In genomic region chr1:25194054-25194453, GRCh38 we compare ENCODE assay signal across 15 cellular contexts. TPM values are rescaled to one million over a fixed set of nuclear protein-coding genes. Genes with fewer than 3 reads are reported as not detected.
A peak's percentile ranks its signal among the peaks of the same experiment; 100 is the strongest.
DNase-seq lines count a peak whose midpoint lies in the region; ATAC-seq, FAIRE-seq and TF ChIP-seq lines count a peak whose summit lies in the region.
"Had no signal": no experiment of that assay in that cellular context is flagged by ENCODE, and none has a peak within 500 bp of the region (broad histone marks: within the 10 kb centered on the region; RNA-seq: fewer than 3 reads in every experiment).

No MANE protein-coding gene starts in this region.

- in situ Hi-C loops in K562 (cut with MboI), result no loop called here

- no peak for FAIRE-seq in K562 (lab: Jason Lieb, UNC)
- FAIRE-seq: H54 had no signal

- no peaks in the 10 kb centered on the region for H3K36me3 ChIP-seq in K562 (ENCODE audit: control insufficient read depth, insufficient read depth, low read length)
- H3K36me3 ChIP-seq: BE2C, SJSA1 had no signal

- H3K9me3 ChIP-seq in K562 (replicated peaks; ENCODE audit: control insufficient read depth, insufficient read depth, low read depth, low read length), result no peaks in the 10 kb centered on the region
- H3K9me3 ChIP-seq: BE2C, SJSA1 had no signal

- H3K4me1 ChIP-seq in K562 (replicated peaks in 1 of 2; ENCODE audit: control insufficient read depth in 2 of 2, insufficient read depth in 2 of 2, low read length in 2 of 2), result peaks cover 0 to 11% of the 10 kb centered on the region in 2 experiments; a peak in 1 of 5 replicates
- H3K4me1 ChIP-seq: BE2C had no signal

- CTCF ChIA-PET in K562 (lab: Yijun Ruan, JAX; ENCODE audit: low intra/inter-chr PET ratio), result no interaction called here

- no peaks in the 10 kb centered on the region for H3K79me2 ChIP-seq in K562 (ENCODE audit: control insufficient read depth, insufficient read depth, low read length)

- intact Hi-C loops in K562 (cut with micrococcal nuclease), result no loop called here

- H3K4me3 Mint-ChIP-seq in nephron, result no peak overlapping the region
- no peak overlapping the region for H3K4me3 Mint-ChIP-seq in type B pancreatic cell
- H3K4me3 Mint-ChIP-seq in endothelial cell (ENCODE audit: unreplicated experiment), result no peak overlapping the region
- H3K4me3 Mint-ChIP-seq: CD4-positive, alpha-beta T cell had no signal

- peaks cover 38 to 90% of the 10 kb centered on the region in 2 experiments; a peak in 4 of 5 replicates for H3K27me3 ChIP-seq in K562 (ENCODE audit: control insufficient read depth in 2 of 2, insufficient read depth in 2 of 2, low read length in 2 of 2)
- H3K27me3 ChIP-seq: BE2C, SJSA1 had no signal

- no peak for TF ChIP-seq CTCF in K562 (IDR thresholded peaks at IDR 0.05 in 2 of 3, conservative IDR thresholded peaks at IDR 0.05 in 1 of 3; ENCODE audit: insufficient read depth in 2 of 3, low read depth in 1 of 3, low read length in 3 of 3)
- no peak for TF ChIP-seq CTCF in nephron (IDR thresholded peaks at IDR 0.05; ENCODE audit: unreplicated experiment in 3 of 3)
- TF ChIP-seq CTCF in type B pancreatic cell (conservative IDR thresholded peaks at IDR 0.05), result no peak
- TF ChIP-seq CTCF in endothelial cell (IDR thresholded peaks at IDR 0.05; ENCODE audit: unreplicated experiment), result no peak

- no peak overlapping the region for H3K9ac ChIP-seq in K562 (ENCODE audit: insufficient read depth in 1 of 2, low read depth in 2 of 2, low read length in 2 of 2)

- TF ChIP-seq EP300 in K562 (IDR thresholded peaks at IDR 0.05; ENCODE audit: low read length), result no peak

- peaks cover 23% of the 10 kb centered on the region for H3K4me1 Mint-ChIP-seq in nephron
- peaks cover 33% of the 10 kb centered on the region for H3K4me1 Mint-ChIP-seq in type B pancreatic cell (ENCODE audit: unreplicated experiment)
- peaks cover 8% of the 10 kb centered on the region for H3K4me1 Mint-ChIP-seq in endothelial cell (ENCODE audit: unreplicated experiment)

- H3K4me3 ChIP-seq in K562, result no peak overlapping the region
- H3K4me3 ChIP-seq: SJSA1 had no signal

- no peak for TF ChIP-seq POLR2A in K562 (conservative IDR thresholded peaks at IDR 0.05)

- peaks cover 69% of the 10 kb centered on the region for H3K27me3 Mint-ChIP-seq in nephron (ENCODE audit: low read depth)
- peaks cover 31% of the 10 kb centered on the region for H3K27me3 Mint-ChIP-seq in type B pancreatic cell
- peaks cover 6% of the 10 kb centered on the region for H3K27me3 Mint-ChIP-seq in endothelial cell (ENCODE audit: unreplicated experiment)
- H3K27me3 Mint-ChIP-seq: CD4-positive, alpha-beta T cell had no signal

- no TSS peak for BruUV-seq in K562 (replicated peaks; lab: Mats Ljungman, UMichigan)

- no peaks in the 10 kb centered on the region for H3K9me1 ChIP-seq in K562 (ENCODE audit: control insufficient read depth, insufficient read depth, low read length)

- H3K36me3 Mint-ChIP-seq in nephron (ENCODE audit: low read depth), result no peaks in the 10 kb centered on the region
- H3K36me3 Mint-ChIP-seq in type B pancreatic cell, result no peaks in the 10 kb centered on the region
- no peaks in the 10 kb centered on the region for H3K36me3 Mint-ChIP-seq in endothelial cell (ENCODE audit: low read depth, unreplicated experiment)
- H3K36me3 Mint-ChIP-seq: IgD-negative memory B cell had no signal

- POLR2A ChIA-PET in K562 (lab: Yijun Ruan, JAX), result interaction anchor here (0.7 to 1.0 kb wide), 2 partner anchors 39 to 111 kb away, joined by 3 read pairs; partner anchors contain the start of gene SYF2

- H3K27ac Mint-ChIP-seq in nephron, result peak overlapping the region in 2 of 3 experiments; percentile 22 to 42
- peak overlapping the region; percentile 12 for H3K27ac Mint-ChIP-seq in type B pancreatic cell
- no peak overlapping the region for H3K27ac Mint-ChIP-seq in endothelial cell (ENCODE audit: unreplicated experiment)
- H3K27ac Mint-ChIP-seq: CD4-positive, alpha-beta T cell; IgD-negative memory B cell had no signal

- H3K9me3 Mint-ChIP-seq in nephron (no peaks in the 10 kb centered on the region), type B pancreatic cell (no peaks in the 10 kb centered on the region), endothelial cell (ENCODE audit: unreplicated experiment) (no peaks in the 10 kb centered on the region)
- H3K9me3 Mint-ChIP-seq: CD4-positive, alpha-beta T cell; IgD-negative memory B cell had no signal

- DNase-seq in K562 (ENCODE audit: extremely low read depth in 1 of 4, low spot score in 3 of 4) (no peak), epithelial cell of prostate (ENCODE audit: low read depth, low spot score) (no peak), type B pancreatic cell (ENCODE audit: extremely low spot score, unreplicated experiment) (no peak), medulla oblongata (ENCODE audit: extremely low spot score) (no peak), endothelial cell (ENCODE audit: low spot score) (no peak)
- DNase-seq: BE2C; CD4-positive, alpha-beta T cell; EL; NCI-H1930; NK-92 treated with Interleukin-12 subunit alpha and Interleukin-12 subunit beta, amount 100 ng/mL, for 24 hours had no signal

- H4K20me1 ChIP-seq in K562 (replicated peaks; ENCODE audit: control insufficient read depth, insufficient read depth, low read length), result no peaks in the 10 kb centered on the region; the same call in 1 of the 2 replicates

- H3K27ac ChIP-seq in K562 (ENCODE audit: extremely low read depth, low read depth, low read length) (no peak overlapping the region), epithelial cell of prostate (peak overlapping the region; percentile 65)
- H3K27ac ChIP-seq: SJSA1 had no signal

- no peak overlapping the region for H2AFZ ChIP-seq in K562 (ENCODE audit: low read depth, low read length)

- no peak overlapping the region for H3K4me2 ChIP-seq in K562 (ENCODE audit: insufficient read depth, low read length)

- TF ChIP-seq RAD21 in K562 (CRISPR knock-in tag; conservative IDR thresholded peaks at IDR 0.05 in 1 of 2, IDR thresholded peaks at IDR 0.05 in 1 of 2), result no peak

- ATAC-seq in K562, result no peak
- ATAC-seq in HG03521 (IDR thresholded peaks at IDR 0.05; ENCODE audit: unreplicated experiment), result no peak

- 6% methylated on average over 8 of the region's 8 CpGs for WGBS in K562 (ENCODE audit: insufficient coverage, low coverage, missing lambda C conversion rate)

TF ChIP-seq in K562, 482 proteins besides CTCF, POLR2A, EP300 and RAD21 (continues in another document):
- 0 out of 2 replicates have a peak, but pooled peaks have one; percentile 23 for TF ChIP-seq SMARCA5 (IDR thresholded peaks at IDR 0.05)
- TF ChIP-seq, protein P1, sequence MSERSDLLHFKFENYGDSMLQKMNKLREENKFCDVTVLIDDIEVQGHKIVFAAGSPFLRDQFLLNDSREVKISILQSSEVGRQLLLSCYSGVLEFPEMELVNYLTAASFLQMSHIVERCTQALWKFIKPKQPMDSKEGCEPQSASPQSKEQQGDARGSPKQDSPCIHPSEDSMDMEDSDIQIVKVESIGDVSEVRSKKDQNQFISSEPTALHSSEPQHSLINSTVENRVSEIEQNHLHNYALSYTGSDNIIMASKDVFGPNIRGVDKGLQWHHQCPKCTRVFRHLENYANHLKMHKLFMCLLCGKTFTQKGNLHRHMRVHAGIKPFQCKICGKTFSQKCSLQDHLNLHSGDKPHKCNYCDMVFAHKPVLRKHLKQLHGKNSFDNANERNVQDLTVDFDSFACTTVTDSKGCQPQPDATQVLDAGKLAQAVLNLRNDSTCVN (CRISPR knock-in tag; IDR thresholded peaks at IDR 0.05), result peak; percentile 38; the same call in 1 of the 2 replicates
- TF ChIP-seq GATAD2A (IDR thresholded peaks at IDR 0.05), result peak; percentile 65; the same call in 1 of the 2 replicates
- no peak for TF ChIP-seq ARHGAP35 (IDR thresholded peaks at IDR 0.05; ENCODE audit: partially characterized antibody)

RNA-seq across cellular contexts. Expression of gene SYF2, which starts 38.2 kb away (rescaled TPM):
- total RNA-seq in K562 (2011; cell fraction: chromatin; rRNA removed; ENCODE audit: low replicate concordance), result 15.7 and 26.6 TPM in 2 replicates
- total RNA-seq in K562 (2011; cell fraction: nucleolus; rRNA removed), result 12.9 and 16.7 TPM in 2 replicates
- total RNA-seq in K562 (2011; cell fraction: nucleoplasm; rRNA removed), result 22.2 and 24.0 TPM in 2 replicates
- total RNA-seq in K562 (2014; rRNA removed) (38.2 and 43.2 TPM in 2 replicates), K562 (2014; rRNA removed; fragmentation: Illumina TruSeq; extraction: Trizol) (59.3 and 80.6 TPM in 2 replicates), K562 (2015; rRNA removed; fragmentation: Illumina TruSeq; extraction: Trizol) (51.2 and 54.6 TPM in 2 replicates), K562 (2021) (27.5 and 35.6 TPM in 2 replicates), type B pancreatic cell (ENCODE audit: low replicate concordance) (33.7 and 35.9 TPM in 2 replicates), endothelial cell (ENCODE audit: unreplicated experiment) (34.9 TPM)
- polyA plus RNA-seq in K562 (2011; rRNA removed) (33.7 and 36.5 TPM in 2 replicates), K562 (2014; fragmentation: Illumina TruSeq; extraction: Trizol) (66.5 and 80.2 TPM in 2 replicates), K562 (2014; fragmentation: Nextera tagmentation; extraction: Ambion mirVana) (10 to 100 TPM; 20.9 to 21.9 TPM), K562 (2014; rRNA removed) (52.5 and 69.0 TPM in 2 replicates)
- 3.4 and 12.2 TPM in 2 replicates for polyA plus RNA-seq in K562 (2011; cell fraction: cytosol; rRNA removed)
- 5.5 and 9.8 TPM in 2 replicates for polyA plus RNA-seq in K562 (2011; cell fraction: nucleus; rRNA removed)
- polyA plus RNA-seq in K562 (2012), result 51.2 and 71.0 TPM in 2 replicates
- polyA minus RNA-seq in K562 (2011; rRNA and poly(A)+ RNA removed), result 13.7 and 20.1 TPM in 2 replicates
- polyA minus RNA-seq in K562 (2011; cell fraction: cytosol; rRNA and poly(A)+ RNA removed), result 5.4 and 7.2 TPM in 2 replicates
- 6.5 and 14.8 TPM in 2 replicates for polyA minus RNA-seq in K562 (2011; cell fraction: nucleus; rRNA and poly(A)+ RNA removed)

RNA-seq across cellular contexts. Expression of gene RSRP1, which starts 53.2 kb away (rescaled TPM):
- total RNA-seq in K562 (2011; cell fraction: chromatin; rRNA removed; ENCODE audit: low replicate concordance), result 639 and 767 TPM in 2 replicates
- total RNA-seq in K562 (2011; cell fraction: nucleolus; rRNA removed), result 540 and 629 TPM in 2 replicates
- total RNA-seq in K562 (2011; cell fraction: nucleoplasm; rRNA removed), result 507 and 548 TPM in 2 replicates
- total RNA-seq in K562 (2014; rRNA removed) (130 and 138 TPM in 2 replicates), K562 (2014; rRNA removed; fragmentation: Illumina TruSeq; extraction: Trizol) (180 and 197 TPM in 2 replicates), K562 (2015; rRNA removed; fragmentation: Illumina TruSeq; extraction: Trizol) (164 and 183 TPM in 2 replicates), K562 (2021) (146 and 159 TPM in 2 replicates), type B pancreatic cell (ENCODE audit: low replicate concordance) (97.6 and 109 TPM in 2 replicates), endothelial cell (ENCODE audit: unreplicated experiment) (119 TPM)
- polyA plus RNA-seq in K562 (2011; rRNA removed) (195 and 220 TPM in 2 replicates), K562 (2014; fragmentation: Illumina TruSeq; extraction: Trizol) (96.2 and 113 TPM in 2 replicates), K562 (2014; fragmentation: Nextera tagmentation; extraction: Ambion mirVana) (10 to 100 TPM; 27.2 to 35.0 TPM), K562 (2014; rRNA removed) (237 and 283 TPM in 2 replicates)
- polyA plus RNA-seq in K562 (2011; cell fraction: cytosol; rRNA removed), result 55.7 and 97.9 TPM in 2 replicates
- polyA plus RNA-seq in K562 (2011; cell fraction: nucleus; rRNA removed), result 585 and 591 TPM in 2 replicates
- polyA plus RNA-seq in K562 (2012), result 148 and 265 TPM in 2 replicates
- polyA minus RNA-seq in K562 (2011; rRNA and poly(A)+ RNA removed), result 155 and 167 TPM in 2 replicates
- 71.5 and 87.6 TPM in 2 replicates for polyA minus RNA-seq in K562 (2011; cell fraction: cytosol; rRNA and poly(A)+ RNA removed)
- 323 and 418 TPM in 2 replicates for polyA minus RNA-seq in K562 (2011; cell fraction: nucleus; rRNA and poly(A)+ RNA removed)
